Comparison of ENCODE assay signal across 8 cellular contexts in the genomic region with DNA sequence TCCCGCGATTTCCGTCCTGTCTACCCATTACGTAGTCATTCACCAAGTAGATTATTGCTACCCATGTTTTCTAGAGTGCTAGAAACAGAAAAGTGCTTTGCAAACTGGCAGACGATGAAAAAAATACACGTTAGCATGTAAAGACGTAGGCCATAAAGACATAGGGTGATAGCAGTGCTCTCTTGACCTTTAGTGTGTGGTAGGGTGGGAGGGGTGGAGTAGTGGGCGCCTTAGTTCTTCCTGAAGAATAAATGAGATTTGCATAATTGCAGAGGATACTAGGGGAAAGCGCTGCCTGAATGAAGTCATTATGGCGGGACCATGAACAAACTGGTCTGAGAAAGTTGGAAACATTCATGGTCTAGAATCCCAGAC. TPM values are rescaled to one million over a fixed set of nuclear protein-coding genes. Genes with fewer than 3 reads are reported as not detected.
DNase-seq lines count a peak whose midpoint lies in the region; ATAC-seq and TF ChIP-seq lines count a peak whose summit lies in the region.

No MANE protein-coding gene starts in this region.

- no peak for TF ChIP-seq CTCF in activated CD8-positive, alpha-beta T cell treated with anti-CD3 and anti-CD28 coated beads for 36 hours (IDR thresholded peaks at IDR 0.05)

- H3K9me3 Mint-ChIP-seq in activated CD8-positive, alpha-beta T cell treated with anti-CD3 and anti-CD28 coated beads for 36 hours, result peaks cover 8% of the 10 kb centered on the region
- peaks cover 0 to 5% of the 10 kb centered on the region in 2 donors for H3K9me3 Mint-ChIP-seq in stimulated activated naive B cell treated with anti-CD40 and anti-IgM and Interleukin-4, amounts not matched to agents 10 μg/mL and 1 μg/mL and 100 μg/mL, for 72 hours

- POLR2A ChIA-PET in activated CD8-positive, alpha-beta T cell treated with anti-CD3 and anti-CD28 coated beads for 36 hours (lab: Charles Lee), result interaction anchor here (0.9 to 2.7 kb wide), 5 partner anchors 10 to 32 kb away, joined by 3 to 11 read pairs (median 6); partner anchors contain the start of gene ZNF239

- H3K27ac Mint-ChIP-seq in activated CD8-positive, alpha-beta T cell treated with anti-CD3 and anti-CD28 coated beads for 36 hours, result peak overlapping the region; percentile 86
- H3K27ac Mint-ChIP-seq in stimulated activated naive B cell treated with anti-CD40 and anti-IgM and Interleukin-4, amounts not matched to agents 10 μg/mL and 1 μg/mL and 100 μg/mL, for 72 hours, result peak overlapping the region; percentile 84

- H3K4me3 Mint-ChIP-seq in activated CD8-positive, alpha-beta T cell treated with anti-CD3 and anti-CD28 coated beads for 36 hours, result peak overlapping the region; percentile 81
- H3K4me3 Mint-ChIP-seq in stimulated activated naive B cell treated with anti-CD40 and anti-IgM and Interleukin-4, amounts not matched to agents 10 μg/mL and 1 μg/mL and 100 μg/mL, for 72 hours, result peak overlapping the region; percentile 80 to 89

- H3K4me3 ChIP-seq in iPS-15b (ENCODE audit: low read depth, low read length), result peak overlapping the region; percentile 67

- DNase-seq in NCI-H526 (lab: John Stamatoyannopoulos, UW) (peak; percentile 3 to 25), NCI-H526 treated with DMSO at 0.1 percent for 48 hours (lab: John Stamatoyannopoulos, UW) (no peak), NCI-H1436 (lab: John Stamatoyannopoulos, UW) (no peak), ureter (ENCODE audit: low spot score) (no peak), hepatic stellate cell (ENCODE audit: low spot score) (no peak)
- no peak for DNase-seq in activated CD8-positive, alpha-beta T cell treated with anti-CD3 and anti-CD28 coated beads for 36 hours
- DNase-seq in stimulated activated naive B cell treated with anti-CD40 and anti-IgM and Interleukin-4, amounts not matched to agents 10 μg/mL and 1 μg/mL and 100 μg/mL, for 72 hours, result no peak

- intact Hi-C loops in activated CD8-positive, alpha-beta T cell treated with anti-CD3 and anti-CD28 coated beads for 36 hours (cut with micrococcal nuclease), result loop anchor here (5.0 kb wide), 1 partner anchor 35 kb away; the partner anchor contains the start of gene ZNF239

- peaks cover 2% of the 10 kb centered on the region for H3K36me3 ChIP-seq in iPS-15b (ENCODE audit: control insufficient read depth, insufficient read depth, low read length)

- CTCF ChIA-PET in activated CD8-positive, alpha-beta T cell treated with anti-CD3 and anti-CD28 coated beads for 36 hours (lab: Charles Lee), result interaction anchor here (0.8 to 1.3 kb wide), 3 partner anchors 10 to 33 kb away, joined by 4 to 5 read pairs (median 4); partner anchors contain the start of gene ZNF239

- peaks cover 37% of the 10 kb centered on the region for H3K4me1 Mint-ChIP-seq in activated CD8-positive, alpha-beta T cell treated with anti-CD3 and anti-CD28 coated beads for 36 hours (ENCODE audit: low read depth)
- H3K4me1 Mint-ChIP-seq in stimulated activated naive B cell treated with anti-CD40 and anti-IgM and Interleukin-4, amounts not matched to agents 10 μg/mL and 1 μg/mL and 100 μg/mL, for 72 hours, result peaks cover 16 to 33% of the 10 kb centered on the region in 2 donors

- no peaks in the 10 kb centered on the region for H3K4me1 ChIP-seq in iPS-15b (ENCODE audit: control insufficient read depth, insufficient read depth, low read length)

- H3K36me3 Mint-ChIP-seq in activated CD8-positive, alpha-beta T cell treated with anti-CD3 and anti-CD28 coated beads for 36 hours (ENCODE audit: low read depth), result peaks cover 49% of the 10 kb centered on the region
- H3K36me3 Mint-ChIP-seq in stimulated activated naive B cell treated with anti-CD40 and anti-IgM and Interleukin-4, amounts not matched to agents 10 μg/mL and 1 μg/mL and 100 μg/mL, for 72 hours, result peaks cover 31 to 42% of the 10 kb centered on the region in 2 donors

- peaks cover 14% of the 10 kb centered on the region for H3K27me3 ChIP-seq in iPS-15b (ENCODE audit: control insufficient read depth, insufficient read depth, low read length)

- H3K27me3 Mint-ChIP-seq in activated CD8-positive, alpha-beta T cell treated with anti-CD3 and anti-CD28 coated beads for 36 hours, result no peaks in the 10 kb centered on the region
- peaks cover under 1 to 2% of the 10 kb centered on the region in 2 donors for H3K27me3 Mint-ChIP-seq in stimulated activated naive B cell treated with anti-CD40 and anti-IgM and Interleukin-4, amounts not matched to agents 10 μg/mL and 1 μg/mL and 100 μg/mL, for 72 hours

- ATAC-seq in activated CD8-positive, alpha-beta T cell treated with anti-CD3 and anti-CD28 coated beads for 36 hours, result no peak
- no peak for ATAC-seq in stimulated activated naive B cell treated with anti-CD40 and anti-IgM and Interleukin-4, amounts not matched to agents 10 μg/mL and 1 μg/mL and 100 μg/mL, for 72 hours (replicated peaks)

- H3K9me3 ChIP-seq in iPS-15b (ENCODE audit: control insufficient read depth, insufficient read depth, low read length), result no peaks in the 10 kb centered on the region

- H3K9ac ChIP-seq in iPS-15b (ENCODE audit: low read depth, low read length), result no peak overlapping the region

RNA-seq across cellular contexts. Expression of gene ZNF485, which starts 0.9 kb away (rescaled TPM):
- 1 to 10 TPM; 8.1 to 8.7 TPM for total RNA-seq in activated CD8-positive, alpha-beta T cell treated with anti-CD3 and anti-CD28 coated beads for 36 hours
- total RNA-seq in ureter, result 17.6 TPM

RNA-seq across cellular contexts. Expression of gene ZNF239, which starts 32.8 kb away (rescaled TPM):
- total RNA-seq in activated CD8-positive, alpha-beta T cell treated with anti-CD3 and anti-CD28 coated beads for 36 hours, result 1 to 10 TPM in 1 of 2 experiments, under 1 TPM in 1; 0.56 to 1.3 TPM
- total RNA-seq in ureter, result 14.6 TPM

RNA-seq across cellular contexts. Expression of gene ZNF32, which starts 41.5 kb away (rescaled TPM):
- 10 to 100 TPM; 12.5 to 13.7 TPM for total RNA-seq in activated CD8-positive, alpha-beta T cell treated with anti-CD3 and anti-CD28 coated beads for 36 hours
- 33.1 TPM for total RNA-seq in ureter

Comparison
In these comparisons a context has a peak if more than half of its experiments do, and no peak if none do; other contexts are left out.
1. DNase-seq: peak in NCI-H526 (2 of 2); none in NCI-H526 treated with DMSO at 0.1 percent for 48 hours (single experiment), activated CD8-positive, alpha-beta T cell treated with anti-CD3 and anti-CD28 coated beads for 36 hours (single experiment), stimulated activated naive B cell treated with anti-CD40 and anti-IgM and Interleukin-4, amounts not matched to agents 10 μg/mL and 1 μg/mL and 100 μg/mL, for 72 hours (single experiment), NCI-H1436 (single experiment), ureter (single experiment) and hepatic stellate cell (single experiment).